14 cellular contexts compared by ENCODE assay signal in the genomic region with DNA sequence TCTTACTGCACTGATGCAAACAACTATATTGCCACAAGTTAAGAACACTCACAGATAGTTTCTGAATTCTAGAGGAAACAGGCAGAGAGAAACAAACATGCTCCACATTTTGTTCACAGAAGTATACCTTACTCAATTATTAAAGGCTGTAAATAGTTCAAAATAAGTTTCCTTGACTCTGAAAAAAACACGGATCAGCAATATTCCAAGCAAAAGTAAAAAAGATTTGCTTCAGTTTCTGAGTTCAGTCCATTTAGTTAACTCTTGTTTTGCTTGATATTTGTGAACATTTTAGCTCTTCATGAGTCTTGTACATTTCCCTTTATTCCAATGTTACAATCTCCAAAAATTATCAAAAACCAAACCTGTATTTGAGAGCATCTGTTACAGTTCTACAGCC. TPM values are rescaled to one million over a fixed set of nuclear protein-coding genes. Genes with fewer than 3 reads are reported as not detected.
"Had no signal": no experiment of that assay in that cellular context is flagged by ENCODE, and none has a peak within 500 bp of the region (broad histone marks: within the 10 kb centered on the region; RNA-seq: fewer than 3 reads in every experiment).

No MANE protein-coding gene starts in this region.

RNA-seq across cellular contexts. Expression of a gene that starts 24.6 kb away (rescaled TPM):
- total RNA-seq: activated B cell treated with CpG ODN at 0.5 μM for 24 hours; activated CD4-positive, alpha-beta memory T cell treated with anti-CD3 and anti-CD28 coated beads for 36 hours; activated CD4-positive, alpha-beta memory T cell treated with anti-CD3 and anti-CD28 coated beads, Interleukin-2, amount 10 ng/mL, durations not matched to agents 7 days and 5 days; activated CD4-positive, alpha-beta T cell treated with anti-CD3 and anti-CD28 coated beads for 36 hours; activated CD4-positive, alpha-beta T cell treated with anti-CD3 and anti-CD28 coated beads, Interleukin-2, amount 10 ng/mL, durations not matched to agents 24 days and 14 days; activated CD4-positive, alpha-beta T cell treated with anti-CD3 and anti-CD28 coated beads, Interleukin-2, amount 10 ng/mL, durations not matched to agents 7 days and 5 days; activated CD8-positive, alpha-beta memory T cell treated with anti-CD3 and anti-CD28 coated beads for 36 hours; activated CD8-positive, alpha-beta memory T cell treated with anti-CD3 and anti-CD28 coated beads, Interleukin-2, amount 10 ng/mL, durations not matched to agents 7 days and 5 days; activated CD8-positive, alpha-beta T cell treated with anti-CD3 and anti-CD28 coated beads for 36 hours; activated CD8-positive, alpha-beta T cell treated with anti-CD3 and anti-CD28 coated beads, Interleukin-2, amount 10 ng/mL, durations not matched to agents 7 days and 5 days; T-helper 1 cell treated with Interleukin-12 subunit alpha and Interleukin-12 subunit beta and Interleukin-4 antibody, amounts not matched to agents 30 ng/mL and 1 ng/mL, for 36 hours; T-helper 17 cell; T-helper 2 cell treated with Interferon-gamma antibody and Interleukin-4, amounts not matched to agents 100 ng/mL and 5 ng/mL, for 36 hours; WTC11 had no signal
